ENCODE assay signal across 18 cellular contexts in the genomic region with DNA sequence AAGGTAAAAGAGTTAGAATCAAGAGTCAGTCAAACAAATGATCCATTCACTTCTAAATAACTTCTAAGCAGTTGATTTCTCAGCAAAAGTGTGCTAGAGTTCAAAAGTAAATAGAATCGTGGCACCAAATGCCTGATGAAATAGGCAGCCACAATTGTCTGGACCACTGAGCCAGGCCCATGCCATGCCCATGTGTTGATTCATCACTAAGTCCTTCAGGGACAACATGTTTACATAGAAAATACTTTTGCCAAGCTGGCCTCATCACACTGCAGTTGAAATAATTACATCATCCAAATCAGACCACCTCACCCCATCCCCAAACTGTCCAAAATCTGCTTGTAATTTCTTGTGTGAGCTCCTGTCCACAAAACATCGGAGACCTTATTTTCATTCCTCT.
DNase-seq lines count a peak whose midpoint lies in the region; ATAC-seq and TF ChIP-seq lines count a peak whose summit lies in the region.
"Had no signal": no experiment of that assay in that cellular context is flagged by ENCODE, and none has a peak within 500 bp of the region (broad histone marks: within the 10 kb centered on the region; RNA-seq: fewer than 3 reads in every experiment).

No MANE protein-coding gene starts in this region.

- no peaks in the 10 kb centered on the region for H3K27me3 Mint-ChIP-seq in WTC11 (ENCODE audit: low read depth)
- peaks cover 3% of the 10 kb centered on the region for H3K27me3 Mint-ChIP-seq in activated naive CD4-positive, alpha-beta T cell treated with anti-CD3 and anti-CD28 coated beads for 36 hours (ENCODE audit: low read depth)
- peaks cover 0 to 3% of the 10 kb centered on the region in 2 donors for H3K27me3 Mint-ChIP-seq in CD4-positive, alpha-beta memory T cell
- H3K27me3 Mint-ChIP-seq: dendritic cell treated with granulocyte-macrophage colony-stimulating factor and Interleukin-4, amounts not matched to agents 40 ng/mL and 50 ng/mL, for 4 days had no signal

- DNase-seq in DMS53 (lab: John Stamatoyannopoulos, UW) = peak; percentile 1
- DNase-seq in DMS53 treated with DMSO at 0.1 percent for 48 hours (lab: John Stamatoyannopoulos, UW; ENCODE audit: unreplicated experiment) = no peak
- no peak for DNase-seq in WTC11 (ENCODE audit: low spot score)
- peak; percentile 66 for DNase-seq in fibroblast of the aortic adventitia (ENCODE audit: low read depth)
- peak; percentile 21 for DNase-seq in stromal cell of bone marrow (ENCODE audit: low read depth)
- no peak for DNase-seq in GM10248 (ENCODE audit: extremely low spot score)
- DNase-seq in activated naive CD4-positive, alpha-beta T cell treated with anti-CD3 and anti-CD28 coated beads for 36 hours = no peak
- no peak for DNase-seq in CD4-positive, alpha-beta memory T cell
- DNase-seq: activated T-cell treated with anti-CD3 and anti-CD28 coated beads, Interleukin-2, amount 50 U/mL, for 4 hours; esophagus squamous epithelium; sigmoid colon; upper lobe of right lung had no signal

- H3K27ac ChIP-seq in CD4-positive, alpha-beta memory T cell (ENCODE audit: low read depth, low read length) = no peak overlapping the region
- H3K27ac ChIP-seq: 22Rv1, esophagus squamous epithelium, RWPE1, sigmoid colon, upper lobe of right lung had no signal

- no peak for TF ChIP-seq CTCF in WTC11 (IDR thresholded peaks at IDR 0.05)
- no peak for TF ChIP-seq CTCF in fibroblast of the aortic adventitia (IDR thresholded peaks at IDR 0.05; ENCODE audit: insufficient read depth, low read length)
- no peak for TF ChIP-seq CTCF in GM10248 (IDR thresholded peaks at IDR 0.05; ENCODE audit: control extremely low read depth, extremely low read depth, low read depth, missing control alignments)

- H3K4me3 Mint-ChIP-seq in WTC11 = no peak overlapping the region
- no peak overlapping the region for H3K4me3 Mint-ChIP-seq in activated naive CD4-positive, alpha-beta T cell treated with anti-CD3 and anti-CD28 coated beads for 36 hours
- H3K4me3 Mint-ChIP-seq in CD4-positive, alpha-beta memory T cell = no peak overlapping the region
- H3K4me3 Mint-ChIP-seq: activated T-cell treated with anti-CD3 and anti-CD28 coated beads, Interleukin-2, amount 50 U/mL, for 4 hours; dendritic cell treated with granulocyte-macrophage colony-stimulating factor and Interleukin-4, amounts not matched to agents 40 ng/mL and 50 ng/mL, for 4 days; neural crest cell; stimulated activated memory B cell treated with anti-CD40 and anti-IgM and Interleukin-4, amounts not matched to agents 10 μg/mL and 1 μg/mL and 100 μg/mL, for 72 hours had no signal

- H3K4me3 ChIP-seq in fibroblast of the aortic adventitia (ENCODE audit: low read depth, low read length) = no peak overlapping the region
- no peak overlapping the region for H3K4me3 ChIP-seq in CD4-positive, alpha-beta memory T cell (ENCODE audit: low read length in 2 of 2)
- H3K4me3 ChIP-seq: esophagus squamous epithelium, lung, sigmoid colon, upper lobe of right lung had no signal

- H3K36me3 Mint-ChIP-seq in WTC11 = no peaks in the 10 kb centered on the region
- H3K36me3 Mint-ChIP-seq in activated naive CD4-positive, alpha-beta T cell treated with anti-CD3 and anti-CD28 coated beads for 36 hours (ENCODE audit: low read depth) = no peaks in the 10 kb centered on the region
- no peaks in the 10 kb centered on the region for H3K36me3 Mint-ChIP-seq in CD4-positive, alpha-beta memory T cell
- H3K36me3 Mint-ChIP-seq: stimulated activated memory B cell treated with anti-CD40 and anti-IgM and Interleukin-4, amounts not matched to agents 10 μg/mL and 1 μg/mL and 100 μg/mL, for 72 hours had no signal

- intact Hi-C loops in activated naive CD4-positive, alpha-beta T cell treated with anti-CD3 and anti-CD28 coated beads for 36 hours (cut with micrococcal nuclease) = loop anchor here (2.0 to 5.0 kb wide), 2 partner anchors 821 to 1800 kb away; no protein-coding TSS in a partner anchor
- intact Hi-C loops in CD4-positive, alpha-beta memory T cell (cut with micrococcal nuclease) = no loop called here

- no peak for ATAC-seq in WTC11
- ATAC-seq: stimulated activated memory B cell treated with anti-CD40 and anti-IgM and Interleukin-4, amounts not matched to agents 10 μg/mL and 1 μg/mL and 100 μg/mL, for 72 hours had no signal

- POLR2A ChIA-PET in WTC11 (lab: Charles Lee) (no interaction called here), GM10248 (lab: Yijun Ruan, JAX) (no interaction called here)
- POLR2A ChIA-PET in CD4-positive, alpha-beta memory T cell (lab: Charles Lee; ENCODE audit: partially characterized antibody) = no interaction called here

- CTCF ChIA-PET in WTC11 (lab: Charles Lee) = interaction anchor here (0.9 to 1.3 kb wide), 2 partner anchors 57 to 64 kb away, joined by 4 read pairs; no protein-coding TSS in a partner anchor
- CTCF ChIA-PET in GM10248 (lab: Yijun Ruan, JAX) = interaction anchor here (0.7 to 1.7 kb wide), 7 partner anchors 8 to 143 kb away, joined by 3 to 10 read pairs (median 4); no protein-coding TSS in a partner anchor
- CTCF ChIA-PET in activated naive CD4-positive, alpha-beta T cell treated with anti-CD3 and anti-CD28 coated beads for 36 hours (lab: Charles Lee) = interaction anchor here (0.7 to 1.4 kb wide), 6 partner anchors 9 to 40 kb away, joined by 3 to 6 read pairs (median 4); no protein-coding TSS in a partner anchor
- CTCF ChIA-PET in CD4-positive, alpha-beta memory T cell (lab: Charles Lee; ENCODE audit: partially characterized antibody) = interaction anchor here (1.1 to 1.6 kb wide), 3 partner anchors 8 to 13 kb away, joined by 3 to 5 read pairs (median 5); no protein-coding TSS in a partner anchor

- H3K4me1 ChIP-seq in CD4-positive, alpha-beta memory T cell (ENCODE audit: insufficient read depth, low read length) = no peaks in the 10 kb centered on the region
- H3K4me1 ChIP-seq: sigmoid colon had no signal

- H3K9me3 ChIP-seq in CD4-positive, alpha-beta memory T cell (ENCODE audit: control insufficient read depth in 1 of 2, low read length in 2 of 2) = no peaks in the 10 kb centered on the region
- H3K9me3 ChIP-seq: esophagus squamous epithelium, sigmoid colon, upper lobe of right lung had no signal

- H3K4me1 Mint-ChIP-seq in WTC11 = peaks cover 8% of the 10 kb centered on the region
- no peaks in the 10 kb centered on the region for H3K4me1 Mint-ChIP-seq in activated naive CD4-positive, alpha-beta T cell treated with anti-CD3 and anti-CD28 coated beads for 36 hours (ENCODE audit: low read depth)
- peaks cover 0 to 4% (median 0%) of the 10 kb centered on the region in 4 donors for H3K4me1 Mint-ChIP-seq in CD4-positive, alpha-beta memory T cell

- no peaks in the 10 kb centered on the region for H3K36me3 ChIP-seq in CD4-positive, alpha-beta memory T cell (ENCODE audit: insufficient read depth, low read length)
- H3K36me3 ChIP-seq: esophagus squamous epithelium, sigmoid colon, upper lobe of right lung had no signal

- no peaks in the 10 kb centered on the region for H3K27me3 ChIP-seq in CD4-positive, alpha-beta memory T cell (ENCODE audit: insufficient read depth, low read length)
- H3K27me3 ChIP-seq: esophagus squamous epithelium, sigmoid colon had no signal

- H3K9me3 Mint-ChIP-seq in WTC11 = no peaks in the 10 kb centered on the region
- no peaks in the 10 kb centered on the region for H3K9me3 Mint-ChIP-seq in activated naive CD4-positive, alpha-beta T cell treated with anti-CD3 and anti-CD28 coated beads for 36 hours
- H3K9me3 Mint-ChIP-seq in CD4-positive, alpha-beta memory T cell = no peaks in the 10 kb centered on the region
- H3K9me3 Mint-ChIP-seq: activated T-cell treated with anti-CD3 and anti-CD28 coated beads, Interleukin-2, amount 50 U/mL, for 4 hours; dendritic cell treated with granulocyte-macrophage colony-stimulating factor and Interleukin-4, amounts not matched to agents 40 ng/mL and 50 ng/mL, for 4 days; neural crest cell; stimulated activated memory B cell treated with anti-CD40 and anti-IgM and Interleukin-4, amounts not matched to agents 10 μg/mL and 1 μg/mL and 100 μg/mL, for 72 hours had no signal

- H3K27ac Mint-ChIP-seq in WTC11 = no peak overlapping the region
- H3K27ac Mint-ChIP-seq in activated naive CD4-positive, alpha-beta T cell treated with anti-CD3 and anti-CD28 coated beads for 36 hours = no peak overlapping the region
- H3K27ac Mint-ChIP-seq in CD4-positive, alpha-beta memory T cell = no peak overlapping the region
- H3K27ac Mint-ChIP-seq: dendritic cell treated with granulocyte-macrophage colony-stimulating factor and Interleukin-4, amounts not matched to agents 40 ng/mL and 50 ng/mL, for 4 days; stimulated activated memory B cell treated with anti-CD40 and anti-IgM and Interleukin-4, amounts not matched to agents 10 μg/mL and 1 μg/mL and 100 μg/mL, for 72 hours had no signal

TF ChIP-seq in WTC11, 78 proteins besides CTCF, POLR2A, EP300 and RAD21:
- TF ChIP-seq GABPB1 (CRISPR knock-in tag; IDR thresholded peaks at IDR 0.05) (peak; percentile 83), ZBTB21 (CRISPR knock-in tag; IDR thresholded peaks at IDR 0.05; ENCODE audit: borderline replicate concordance) (no peak)

Comparison
In these comparisons a context has a peak if more than half of its experiments do, and no peak if none do; other contexts are left out.
1. DNase-seq: peak in DMS53 (single experiment), fibroblast of the aortic adventitia (single experiment) and stromal cell of bone marrow (single experiment); none in DMS53 treated with DMSO at 0.1 percent for 48 hours (single experiment), WTC11 (single experiment), GM10248 (single experiment), activated naive CD4-positive, alpha-beta T cell treated with anti-CD3 and anti-CD28 coated beads for 36 hours (single experiment) and CD4-positive, alpha-beta memory T cell (0 of 5).